In genomic region chr17:15782809-15783208, GRCh38 we compare ENCODE assay signal across 10 cellular contexts. TPM values are rescaled to one million over a fixed set of nuclear protein-coding genes. Genes with fewer than 3 reads are reported as not detected.
DNase-seq lines count a peak whose midpoint lies in the region; ATAC-seq and TF ChIP-seq lines count a peak whose summit lies in the region.
"Had no signal": no experiment of that assay in that cellular context is flagged by ENCODE, and none has a peak within 500 bp of the region (broad histone marks: within the 10 kb centered on the region; RNA-seq: fewer than 3 reads in every experiment).

No MANE protein-coding gene starts in this region.

- H3K27me3 ChIP-seq in Panc1 (ENCODE audit: control insufficient read depth, insufficient read depth, low read length) (peaks cover 4% of the 10 kb centered on the region; the same call in 1 of the 2 replicates), stomach (peaks cover 0 to 7% (median 0%) of the 10 kb centered on the region in 3 donors)

- no peaks in the 10 kb centered on the region for H3K4me1 ChIP-seq in Panc1 (ENCODE audit: control insufficient read depth, insufficient read depth, low read length)
- H3K4me1 ChIP-seq in stomach = peaks cover 0 to 26% (median 9%) of the 10 kb centered on the region in 4 donors

- no peak overlapping the region for H3K27ac Mint-ChIP-seq in stimulated activated effector memory CD8-positive, alpha-beta T cell treated with anti-CD3 and anti-CD28 coated beads, Interleukin-12 subunit alpha, Interleukin-12 subunit beta, amount 100 ng/mL, for 72 hours
- H3K27ac Mint-ChIP-seq: endodermal cell had no signal

- in situ Hi-C loops in Panc1 (cut with HindIII; ENCODE audit: low pct_unique_long_range_greater_than_20kb, low sequenced_read_pairs) = no loop called here

- peaks cover 7% of the 10 kb centered on the region for H3K9me3 Mint-ChIP-seq in stimulated activated effector memory CD8-positive, alpha-beta T cell treated with anti-CD3 and anti-CD28 coated beads, Interleukin-12 subunit alpha, Interleukin-12 subunit beta, amount 100 ng/mL, for 72 hours

- peak overlapping the region; percentile 35 to 48 for H3K4me3 ChIP-seq in Panc1 (ENCODE audit: low read depth in 2 of 2, low read length in 2 of 2)
- H3K4me3 ChIP-seq in stomach = peak overlapping the region; percentile 40 to 43 (median 42)

- TF ChIP-seq CTCF in Panc1 (IDR thresholded peaks at IDR 0.05) (no peak), stomach (IDR thresholded peaks at IDR 0.05) (no peak)

- H3K4me1 Mint-ChIP-seq in stimulated activated effector memory CD8-positive, alpha-beta T cell treated with anti-CD3 and anti-CD28 coated beads, Interleukin-12 subunit alpha, Interleukin-12 subunit beta, amount 100 ng/mL, for 72 hours = no peaks in the 10 kb centered on the region
- H3K4me1 Mint-ChIP-seq: endodermal cell had no signal

- POLR2A ChIA-PET in Panc1 (lab: Charles Lee) = no interaction called here

- no peak for TF ChIP-seq POLR2A in stomach (IDR thresholded peaks at IDR 0.05)

- H3K27ac ChIP-seq in Panc1 (ENCODE audit: low read length) = no peak overlapping the region
- H3K27ac ChIP-seq in stomach = peak overlapping the region in 4 of 5 donors; percentile 31 to 81 (median 59)
- H3K27ac ChIP-seq: KMS-11 had no signal

- CTCF ChIA-PET in Panc1 (lab: Charles Lee) = no interaction called here

- H3K9me3 ChIP-seq in Panc1 (ENCODE audit: control insufficient read depth, insufficient read depth, low read depth, low read length) (no peaks in the 10 kb centered on the region), stomach (peaks cover 0 to 6% (median 0%) of the 10 kb centered on the region in 4 donors)

- intact Hi-C loops in Panc1 (cut with micrococcal nuclease; ENCODE audit: unreplicated experiment) (no loop called here), left colon (cut with DNase I, micrococcal nuclease) (no loop called here), stomach (cut with DNase I; ENCODE audit: low total_unique reads) (no loop called here)

- H3K36me3 Mint-ChIP-seq in stimulated activated effector memory CD8-positive, alpha-beta T cell treated with anti-CD3 and anti-CD28 coated beads, Interleukin-12 subunit alpha, Interleukin-12 subunit beta, amount 100 ng/mL, for 72 hours = no peaks in the 10 kb centered on the region

- ATAC-seq in Panc1 (peak; percentile 61; the same call in 1 of the 2 replicates), left colon (peak; percentile 79), GM21528 (IDR thresholded peaks at IDR 0.05; ENCODE audit: low FRiP score, unreplicated experiment) (no peak)
- ATAC-seq in stimulated activated effector memory CD8-positive, alpha-beta T cell treated with anti-CD3 and anti-CD28 coated beads, Interleukin-12 subunit alpha, Interleukin-12 subunit beta, amount 100 ng/mL, for 72 hours = no peak

- no peaks in the 10 kb centered on the region for H3K36me3 ChIP-seq in Panc1 (ENCODE audit: control insufficient read depth, insufficient read depth, low read length)
- no peaks in the 10 kb centered on the region for H3K36me3 ChIP-seq in stomach

- 6 to 60% (median 13%) methylated on average over 1 to 32 of the region's 32 CpGs for WGBS in stomach, 5 donors

- H3K4me3 Mint-ChIP-seq in stimulated activated effector memory CD8-positive, alpha-beta T cell treated with anti-CD3 and anti-CD28 coated beads, Interleukin-12 subunit alpha, Interleukin-12 subunit beta, amount 100 ng/mL, for 72 hours = no peak overlapping the region
- H3K4me3 Mint-ChIP-seq: endodermal cell had no signal

- TF ChIP-seq EP300 in stomach (IDR thresholded peaks at IDR 0.05) = no peak

- DNase-seq in Panc1 (ENCODE audit: low read depth, low spot score) = no peak
- peak; percentile 30 for DNase-seq in cerebellum (ENCODE audit: low spot score)
- peak; percentile 56 to 70 for DNase-seq in left colon
- peak; percentile 45 for DNase-seq in stomach
- DNase-seq in stimulated activated effector memory CD8-positive, alpha-beta T cell treated with anti-CD3 and anti-CD28 coated beads, Interleukin-12 subunit alpha, Interleukin-12 subunit beta, amount 100 ng/mL, for 72 hours (ENCODE audit: low spot score in 2 of 2) = no peak
- DNase-seq in KG1 (lab: John Stamatoyannopoulos, UW) = no peak
- DNase-seq: endodermal cell had no signal

- BruUV-seq in Panc1 (replicated peaks; lab: Mats Ljungman, UMichigan) = no TSS peak

RNA-seq across cellular contexts. Expression of gene TBC1D26, which starts 50.7 kb away (rescaled TPM):
- total RNA-seq in Panc1 (2021; ENCODE audit: unreplicated experiment) (0.05 TPM), cerebellum (0.54 TPM), left colon (not detected), stomach (under 1 TPM in 1 of 5 donors, not detected in 4; 0.37 TPM)
- not detected for polyA plus RNA-seq in Panc1 (2012; ENCODE audit: insufficient read length)
- polyA plus RNA-seq in stomach = under 1 TPM in 1 of 3 donors, not detected in 2; 0.05 TPM
- total RNA-seq: T-helper 2 cell treated with Interferon-gamma antibody and Interleukin-4, amounts not matched to agents 100 ng/mL and 5 ng/mL, for 36 hours had no signal

Comparison
In these comparisons a context has a peak if more than half of its experiments do, and no peak if none do; other contexts are left out.
1. ATAC-seq: peak in Panc1 (single experiment) and left colon (single experiment); none in stimulated activated effector memory CD8-positive, alpha-beta T cell treated with anti-CD3 and anti-CD28 coated beads, Interleukin-12 subunit alpha, Interleukin-12 subunit beta, amount 100 ng/mL, for 72 hours (single experiment) and GM21528 (single experiment).
2. DNase-seq: peak in cerebellum (single experiment), left colon (2 of 2) and stomach (single experiment); none in Panc1 (single experiment), stimulated activated effector memory CD8-positive, alpha-beta T cell treated with anti-CD3 and anti-CD28 coated beads, Interleukin-12 subunit alpha, Interleukin-12 subunit beta, amount 100 ng/mL, for 72 hours (0 of 2) and KG1 (single experiment).